In the genomic region with DNA sequence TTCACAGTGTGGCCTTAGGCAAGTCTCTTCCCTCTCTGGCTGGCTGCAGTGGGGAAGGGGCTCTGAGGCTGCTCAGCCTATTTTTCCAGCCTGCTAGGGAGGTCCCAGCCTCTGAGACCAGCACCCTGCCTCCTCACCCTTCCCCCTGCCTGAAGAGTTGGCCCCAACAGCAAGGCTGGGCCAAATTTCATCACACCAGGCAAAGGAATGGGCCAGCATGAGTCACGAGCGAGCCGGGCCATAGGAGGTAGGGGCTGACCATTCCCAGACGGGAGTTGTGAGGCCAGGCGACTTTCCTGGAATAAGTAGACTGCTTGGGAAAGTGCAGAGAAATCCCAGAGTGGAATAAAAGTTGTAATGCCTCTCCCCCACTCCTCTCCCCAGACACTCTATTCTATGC, we compare ENCODE assay signal across 11 cellular contexts. TPM values are rescaled to one million over a fixed set of nuclear protein-coding genes. Genes with fewer than 3 reads are reported as not detected.
DNase-seq lines count a peak whose midpoint lies in the region; ATAC-seq and TF ChIP-seq lines count a peak whose summit lies in the region.
"Had no signal": no experiment of that assay in that cellular context is flagged by ENCODE, and none has a peak within 500 bp of the region (broad histone marks: within the 10 kb centered on the region; RNA-seq: fewer than 3 reads in every experiment).

No MANE protein-coding gene starts in this region.

- peak; percentile 38; the same call in 1 of the 3 replicates for ATAC-seq in SK-N-SH treated with all-trans-retinoic acid at 6 μM for 48 hours
- no peak for ATAC-seq in HG02938 (IDR thresholded peaks at IDR 0.05; ENCODE audit: unreplicated experiment)
- ATAC-seq in GM19395 (IDR thresholded peaks at IDR 0.05; ENCODE audit: unreplicated experiment): no peak
- ATAC-seq in HG03565 (IDR thresholded peaks at IDR 0.05; ENCODE audit: unreplicated experiment): no peak

- TF ChIP-seq CTCF in BJ (IDR thresholded peaks at IDR 0.05; ENCODE audit: insufficient read depth, low read depth, low read length) (no peak), retinal pigment epithelial cell (conservative IDR thresholded peaks at IDR 0.05; ENCODE audit: low read depth, low read length) (no peak)

- H3K4me3 ChIP-seq in BJ (ENCODE audit: low read depth, low read length): no peak overlapping the region
- H3K4me3 ChIP-seq in retinal pigment epithelial cell (ENCODE audit: low read length): no peak overlapping the region

- H3K36me3 ChIP-seq in BJ (ENCODE audit: control insufficient read depth, insufficient read depth, low read length): no peaks in the 10 kb centered on the region

- DNase-seq in BJ (ENCODE audit: low read depth): peak; percentile 88
- peak; percentile 45 for DNase-seq in glomerular visceral epithelial cell (ENCODE audit: extremely low spot score)
- DNase-seq in retinal pigment epithelial cell (ENCODE audit: low read depth): peak; percentile 62
- no peak for DNase-seq in cerebellum (ENCODE audit: low spot score)
- DNase-seq: CD4-positive, CD25-positive, alpha-beta regulatory T cell; KBM-7; NCI-H524 treated with DMSO at 0.1 percent for 48 hours had no signal

- POLR2A ChIA-PET in BJ (lab: Charles Lee): no interaction called here

- CTCF ChIA-PET in BJ (lab: Yijun Ruan, JAX): interaction anchor here (1.0 to 1.3 kb wide), 3 partner anchors 36 to 47 kb away, joined by 3 to 4 read pairs (median 4); no protein-coding TSS in a partner anchor

- no peaks in the 10 kb centered on the region for H3K27me3 ChIP-seq in BJ (ENCODE audit: control insufficient read depth, insufficient read depth, low read length)

TF ChIP-seq in SK-N-SH treated with all-trans-retinoic acid at 6 μM for 48 hours, 23 proteins besides CTCF, POLR2A, EP300 and RAD21:
- TF ChIP-seq TOX (CRISPR knock-in tag; IDR thresholded peaks at IDR 0.05; ENCODE audit: borderline replicate concordance) (no peak), ISL1 (CRISPR knock-in tag; IDR thresholded peaks at IDR 0.05) (no peak), TCF4 (CRISPR knock-in tag; IDR thresholded peaks at IDR 0.05; ENCODE audit: borderline replicate concordance) (no peak), ZFP3 (CRISPR knock-in tag; IDR thresholded peaks at IDR 0.05) (no peak), ZFP30 (CRISPR knock-in tag; IDR thresholded peaks at IDR 0.05) (no peak), PPARA (CRISPR knock-in tag; IDR thresholded peaks at IDR 0.05; ENCODE audit: borderline replicate concordance) (no peak), ZC3H10 (CRISPR knock-in tag; IDR thresholded peaks at IDR 0.05) (no peak), ZNF565 (CRISPR knock-in tag; conservative IDR thresholded peaks at IDR 0.05; ENCODE audit: low read depth) (no peak), SNAI2 (CRISPR knock-in tag; IDR thresholded peaks at IDR 0.05) (no peak), BACH2 (CRISPR knock-in tag; IDR thresholded peaks at IDR 0.05; ENCODE audit: borderline replicate concordance) (no peak), RARB (CRISPR knock-in tag; IDR thresholded peaks at IDR 0.05) (no peak)
- TF ChIP-seq, protein P1, sequence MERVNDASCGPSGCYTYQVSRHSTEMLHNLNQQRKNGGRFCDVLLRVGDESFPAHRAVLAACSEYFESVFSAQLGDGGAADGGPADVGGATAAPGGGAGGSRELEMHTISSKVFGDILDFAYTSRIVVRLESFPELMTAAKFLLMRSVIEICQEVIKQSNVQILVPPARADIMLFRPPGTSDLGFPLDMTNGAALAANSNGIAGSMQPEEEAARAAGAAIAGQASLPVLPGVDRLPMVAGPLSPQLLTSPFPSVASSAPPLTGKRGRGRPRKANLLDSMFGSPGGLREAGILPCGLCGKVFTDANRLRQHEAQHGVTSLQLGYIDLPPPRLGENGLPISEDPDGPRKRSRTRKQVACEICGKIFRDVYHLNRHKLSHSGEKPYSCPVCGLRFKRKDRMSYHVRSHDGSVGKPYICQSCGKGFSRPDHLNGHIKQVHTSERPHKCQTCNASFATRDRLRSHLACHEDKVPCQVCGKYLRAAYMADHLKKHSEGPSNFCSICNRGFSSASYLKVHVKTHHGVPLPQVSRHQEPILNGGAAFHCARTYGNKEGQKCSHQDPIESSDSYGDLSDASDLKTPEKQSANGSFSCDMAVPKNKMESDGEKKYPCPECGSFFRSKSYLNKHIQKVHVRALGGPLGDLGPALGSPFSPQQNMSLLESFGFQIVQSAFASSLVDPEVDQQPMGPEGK (CRISPR knock-in tag; IDR thresholded peaks at IDR 0.05; ENCODE audit: borderline replicate concordance): no peak
- TF ChIP-seq, protein P2, sequence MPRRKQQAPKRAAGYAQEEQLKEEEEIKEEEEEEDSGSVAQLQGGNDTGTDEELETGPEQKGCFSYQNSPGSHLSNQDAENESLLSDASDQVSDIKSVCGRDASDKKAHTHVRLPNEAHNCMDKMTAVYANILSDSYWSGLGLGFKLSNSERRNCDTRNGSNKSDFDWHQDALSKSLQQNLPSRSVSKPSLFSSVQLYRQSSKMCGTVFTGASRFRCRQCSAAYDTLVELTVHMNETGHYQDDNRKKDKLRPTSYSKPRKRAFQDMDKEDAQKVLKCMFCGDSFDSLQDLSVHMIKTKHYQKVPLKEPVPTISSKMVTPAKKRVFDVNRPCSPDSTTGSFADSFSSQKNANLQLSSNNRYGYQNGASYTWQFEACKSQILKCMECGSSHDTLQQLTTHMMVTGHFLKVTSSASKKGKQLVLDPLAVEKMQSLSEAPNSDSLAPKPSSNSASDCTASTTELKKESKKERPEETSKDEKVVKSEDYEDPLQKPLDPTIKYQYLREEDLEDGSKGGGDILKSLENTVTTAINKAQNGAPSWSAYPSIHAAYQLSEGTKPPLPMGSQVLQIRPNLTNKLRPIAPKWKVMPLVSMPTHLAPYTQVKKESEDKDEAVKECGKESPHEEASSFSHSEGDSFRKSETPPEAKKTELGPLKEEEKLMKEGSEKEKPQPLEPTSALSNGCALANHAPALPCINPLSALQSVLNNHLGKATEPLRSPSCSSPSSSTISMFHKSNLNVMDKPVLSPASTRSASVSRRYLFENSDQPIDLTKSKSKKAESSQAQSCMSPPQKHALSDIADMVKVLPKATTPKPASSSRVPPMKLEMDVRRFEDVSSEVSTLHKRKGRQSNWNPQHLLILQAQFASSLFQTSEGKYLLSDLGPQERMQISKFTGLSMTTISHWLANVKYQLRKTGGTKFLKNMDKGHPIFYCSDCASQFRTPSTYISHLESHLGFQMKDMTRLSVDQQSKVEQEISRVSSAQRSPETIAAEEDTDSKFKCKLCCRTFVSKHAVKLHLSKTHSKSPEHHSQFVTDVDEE (CRISPR knock-in tag; IDR thresholded peaks at IDR 0.05): no peak
- TF ChIP-seq, protein P3, sequence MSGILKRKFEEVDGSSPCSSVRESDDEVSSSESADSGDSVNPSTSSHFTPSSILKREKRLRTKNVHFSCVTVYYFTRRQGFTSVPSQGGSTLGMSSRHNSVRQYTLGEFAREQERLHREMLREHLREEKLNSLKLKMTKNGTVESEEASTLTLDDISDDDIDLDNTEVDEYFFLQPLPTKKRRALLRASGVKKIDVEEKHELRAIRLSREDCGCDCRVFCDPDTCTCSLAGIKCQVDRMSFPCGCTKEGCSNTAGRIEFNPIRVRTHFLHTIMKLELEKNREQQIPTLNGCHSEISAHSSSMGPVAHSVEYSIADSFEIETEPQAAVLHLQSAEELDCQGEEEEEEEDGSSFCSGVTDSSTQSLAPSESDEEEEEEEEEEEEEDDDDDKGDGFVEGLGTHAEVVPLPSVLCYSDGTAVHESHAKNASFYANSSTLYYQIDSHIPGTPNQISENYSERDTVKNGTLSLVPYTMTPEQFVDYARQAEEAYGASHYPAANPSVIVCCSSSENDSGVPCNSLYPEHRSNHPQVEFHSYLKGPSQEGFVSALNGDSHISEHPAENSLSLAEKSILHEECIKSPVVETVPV (CRISPR knock-in tag; IDR thresholded peaks at IDR 0.05): no peak
TF ChIP-seq in SK-N-SH treated with all-trans-retinoic acid at 6 μM for 48 hours: peak in this region for 0.

RNA-seq across cellular contexts. Expression of a gene that starts 5.7 kb away (rescaled TPM):
- polyA plus RNA-seq in BJ (2011; rRNA removed): 131 and 248 TPM in 2 replicates
- 52.2 and 74.2 TPM in 2 replicates for polyA minus RNA-seq in BJ (2011; rRNA and poly(A)+ RNA removed)
- 11.3 TPM for total RNA-seq in cerebellum
- total RNA-seq: CD4-positive, CD25-positive, alpha-beta regulatory T cell had no signal
- polyA plus RNA-seq: CD4-positive, CD25-positive, alpha-beta regulatory T cell had no signal
